Comparison of ENCODE assay signal across 19 cellular contexts in genomic region chr12:124296916-124297351, GRCh38. TPM values are rescaled to one million over a fixed set of nuclear protein-coding genes. Genes with fewer than 3 reads are reported as not detected.
DNase-seq lines count a peak whose midpoint lies in the region; ATAC-seq, FAIRE-seq and TF ChIP-seq lines count a peak whose summit lies in the region.
"Had no signal": no experiment of that assay in that cellular context is flagged by ENCODE, and none has a peak within 500 bp of the region (broad histone marks: within the 10 kb centered on the region; RNA-seq: fewer than 3 reads in every experiment).

No MANE protein-coding gene starts in this region.

- peak; percentile 78 for DNase-seq in HuH-7 (ENCODE audit: low spot score)
- no peak for DNase-seq in H1 (ENCODE audit: low read depth in 1 of 2, low spot score in 2 of 2)
- peak in 2 of 3 donors; percentile 47 to 55 for DNase-seq in mucosa of descending colon
- no peak for DNase-seq in smooth muscle cell (lab: John Stamatoyannopoulos, UW; ENCODE audit: unreplicated experiment)
- no peak for DNase-seq in amniotic stem cell (lab: John Stamatoyannopoulos, UW)
- no peak for DNase-seq in DMS 273 treated with DMSO at 0.1 percent for 48 hours (lab: John Stamatoyannopoulos, UW)
- DNase-seq in NCI-H2107 treated with DMSO at 0.1 percent for 48 hours (lab: John Stamatoyannopoulos, UW; ENCODE audit: unreplicated experiment), result no peak
- no peak for DNase-seq in SW480 (ENCODE audit: low spot score)
- DNase-seq: activated T-cell treated with anti-CD3 and anti-CD28 coated beads, Interleukin-2, amount 50 U/mL, for 4 hours; cerebellar nuclear complex; NCI-H1694; NCI-H510A; pancreas; PC-3; stimulated activated naive CD8-positive, alpha-beta T cell treated with anti-CD3 and anti-CD28 coated beads, Interleukin-15, amount 100 ng/mL, for 72 hours had no signal

- no peak for TF ChIP-seq POLR2A in H1 (IDR thresholded peaks at IDR 0.05; ENCODE audit: control extremely low read depth in 1 of 2, low read depth in 2 of 2, low read length in 2 of 2)

- no peak overlapping the region for H2BK15ac ChIP-seq in H1 (ENCODE audit: low read length)

- no peak overlapping the region for H3K23ac ChIP-seq in H1 (ENCODE audit: insufficient read length)

- H2AFZ ChIP-seq in H1 (ENCODE audit: low read length) (no peak overlapping the region), smooth muscle cell (ENCODE audit: low read depth) (no peak overlapping the region)

- H4K20me1 ChIP-seq in H1 (replicated peaks in 1 of 2; ENCODE audit: control insufficient read depth in 1 of 2, insufficient read depth in 2 of 2, low read length in 2 of 2) (peaks cover 2% of the 10 kb centered on the region in 2 experiments), smooth muscle cell (ENCODE audit: low read depth) (peaks cover 37% of the 10 kb centered on the region)

- H3K4me2 ChIP-seq in H1 (ENCODE audit: insufficient read depth in 1 of 2, low read depth in 2 of 2, low read length in 2 of 2) (peak overlapping the region in 1 of 2 experiments; percentile 78; a peak in 3 of 4 replicates), smooth muscle cell (peak overlapping the region; percentile 96)

- H3K27me3 ChIP-seq in H1 (replicated peaks in 1 of 4; ENCODE audit: control insufficient read depth in 3 of 4, extremely low read depth in 1 of 4, insufficient read depth in 3 of 4, low read length in 3 of 4) (peaks cover 3 to 36% (median 23%) of the 10 kb centered on the region in 4 experiments; a peak in 6 of 7 replicates), smooth muscle cell (ENCODE audit: low read depth) (peaks cover 11% of the 10 kb centered on the region)

- no peak overlapping the region for H3K4ac ChIP-seq in H1 (replicated peaks; ENCODE audit: insufficient read length, low read depth, low read length)

- H3K9ac ChIP-seq in H1 (replicated peaks in 1 of 4; ENCODE audit: extremely low read depth in 1 of 4, low read depth in 3 of 4, low read length in 3 of 4) (no peak overlapping the region; a peak in 1 of 7 replicates), smooth muscle cell (ENCODE audit: low read depth) (no peak overlapping the region)

- H3K4me1 ChIP-seq in H1 (replicated peaks in 1 of 4; ENCODE audit: control insufficient read depth in 3 of 4, insufficient read depth in 4 of 4, low read length in 3 of 4), result peaks cover 3 to 23% (median 16%) of the 10 kb centered on the region in 4 experiments
- H3K4me1 ChIP-seq in mucosa of descending colon (ENCODE audit: low read depth), result peaks cover 14% of the 10 kb centered on the region
- H3K4me1 ChIP-seq in smooth muscle cell (ENCODE audit: low read depth), result peaks cover 13% of the 10 kb centered on the region

- H2BK5ac ChIP-seq in H1 (ENCODE audit: low read depth, low read length), result peak overlapping the region; percentile 5; the same call in 1 of the 2 replicates

- CTCF ChIA-PET in H1 (lab: Charles Lee; ENCODE audit: partially characterized antibody), result interaction anchor here (0.5 to 1.6 kb wide), 8 partner anchors 17 to 655 kb away, joined by 3 to 4 read pairs (median 3); no protein-coding TSS in a partner anchor

- no peak overlapping the region for H4K8ac ChIP-seq in H1 (ENCODE audit: extremely low read depth, insufficient read depth, low read length)

- no peak for TF ChIP-seq CTCF in H1 (IDR thresholded peaks at IDR 0.05; ENCODE audit: control extremely low read depth in 1 of 3, insufficient read depth in 1 of 3, low read depth in 1 of 3, low read length in 3 of 3)
- no peak for TF ChIP-seq CTCF in mucosa of descending colon (IDR thresholded peaks at IDR 0.05)
- TF ChIP-seq CTCF in smooth muscle cell (IDR thresholded peaks at IDR 0.05; ENCODE audit: borderline replicate concordance, insufficient read depth, poor library complexity, severe bottlenecking), result no peak

- H3K56ac ChIP-seq in H1 (replicated peaks; ENCODE audit: insufficient read length, low read depth, low read length), result no peak overlapping the region

- ATAC-seq in mucosa of descending colon, result peak; percentile 65
- ATAC-seq: activated naive CD4-positive, alpha-beta T cell treated with anti-CD3 and anti-CD28 coated beads, Interleukin-2, amount 50 U/mL, for 72 hours; activated T-cell treated with anti-CD3 and anti-CD28 coated beads, Interleukin-2, amount 50 U/mL, for 4 hours; PC-3; SK-N-SH treated with all-trans-retinoic acid at 6 μM for 48 hours; stimulated activated naive CD8-positive, alpha-beta T cell treated with anti-CD3 and anti-CD28 coated beads, Interleukin-15, amount 100 ng/mL, for 72 hours had no signal

- H4K91ac ChIP-seq in H1 (replicated peaks; ENCODE audit: insufficient read length, low read length), result no peak overlapping the region

- H4K5ac ChIP-seq in H1 (ENCODE audit: insufficient read length, low read depth, low read length), result no peak overlapping the region

- no peaks in the 10 kb centered on the region for H3K79me2 ChIP-seq in H1 (ENCODE audit: control insufficient read depth in 1 of 2, insufficient read depth in 2 of 2, low read length in 2 of 2)
- peaks cover 4% of the 10 kb centered on the region for H3K79me2 ChIP-seq in smooth muscle cell (ENCODE audit: low read depth)

- no peak overlapping the region for H3K18ac ChIP-seq in H1 (ENCODE audit: extremely low read depth, low read length)

- H3K27ac ChIP-seq in H1 (ENCODE audit: low read depth, low read length) (no peak overlapping the region), smooth muscle cell (ENCODE audit: low read depth) (no peak overlapping the region)
- H3K27ac ChIP-seq: epithelial cell of prostate, pancreas had no signal

- no peaks in the 10 kb centered on the region for H3K36me3 ChIP-seq in H1 (ENCODE audit: control insufficient read depth in 2 of 4, insufficient read depth in 4 of 4, low read length in 3 of 4)
- no peaks in the 10 kb centered on the region for H3K36me3 ChIP-seq in mucosa of descending colon (ENCODE audit: low read depth)
- H3K36me3 ChIP-seq in smooth muscle cell (ENCODE audit: low read depth), result no peaks in the 10 kb centered on the region
- H3K36me3 ChIP-seq: pancreas had no signal

- H3F3A ChIP-seq in smooth muscle cell (ENCODE audit: low read depth), result peaks cover 3% of the 10 kb centered on the region

- H2BK120ac ChIP-seq in H1 (replicated peaks; ENCODE audit: low read depth, low read length), result no peak overlapping the region

- TF ChIP-seq RAD21 in H1 (IDR thresholded peaks at IDR 0.05 in 1 of 2, conservative IDR thresholded peaks at IDR 0.05 in 1 of 2; ENCODE audit: low read depth in 2 of 2, low read length in 2 of 2), result no peak

- 0 out of 2 replicates have a peak overlapping the region, but pooled peaks have one; percentile 11 for H2BK20ac ChIP-seq in H1 (ENCODE audit: low read length)

- no peak for FAIRE-seq in H1 (lab: Jason Lieb, UNC)
- FAIRE-seq: pancreas, TTC549 had no signal

- 0 out of 2 replicates have a peak, but pooled peaks cover 2% of the 10 kb centered on the region for H3K79me1 ChIP-seq in H1 (ENCODE audit: low read depth, low read length)

- 84% methylated on average over 9 of the region's 9 CpGs; no CpG with 5 or more reads in 1 of the 2 experiments for WGBS in H1 (ENCODE audit: extremely low coverage in 1 of 2, insufficient coverage in 1 of 2, insufficient read length in 1 of 2, insufficient replicate concordance in 2 of 2, low coverage in 1 of 2, low lambda C conversion rate in 2 of 2, missing lambda C conversion rate in 1 of 2), 2 experiments
- 93% methylated on average over 9 of the region's 9 CpGs for WGBS in smooth muscle cell (ENCODE audit: low lambda C conversion rate)

- intact Hi-C loops in mucosa of descending colon (cut with DNase I, micrococcal nuclease), result no loop called here

- H2AK5ac ChIP-seq in H1 (ENCODE audit: low read depth, low read length), result no peak overlapping the region

- H2BK12ac ChIP-seq in H1 (ENCODE audit: low read depth, low read length), result no peak overlapping the region

- peak overlapping the region in 1 of 4 experiments; percentile 60; a peak in 2 of 8 replicates for H3K4me3 ChIP-seq in H1 (ENCODE audit: extremely low read depth in 1 of 4, insufficient read depth in 2 of 4, low read depth in 3 of 4, low read length in 4 of 4)
- H3K4me3 ChIP-seq in mucosa of descending colon, result no peak overlapping the region
- H3K4me3 ChIP-seq in smooth muscle cell, result peak overlapping the region; percentile 71
- H3K4me3 ChIP-seq: pancreas had no signal

- TF ChIP-seq EP300 in H1 (IDR thresholded peaks at IDR 0.05; ENCODE audit: borderline replicate concordance in 1 of 2, low read depth in 2 of 2, low read length in 2 of 2), result no peak

- no peak overlapping the region for H3K14ac ChIP-seq in H1 (ENCODE audit: insufficient read length)

- POLR2A ChIA-PET in H1 (lab: Charles Lee; ENCODE audit: partially characterized antibody), result interaction anchor here (0.8 to 1.8 kb wide), 4 partner anchors 10 to 475 kb away, joined by 3 to 5 read pairs (median 4); no protein-coding TSS in a partner anchor

- H3K9me3 ChIP-seq in H1 (ENCODE audit: insufficient read depth in 2 of 2, low read depth in 1 of 2, low read length in 1 of 2), result no peaks in the 10 kb centered on the region
- H3K9me3 ChIP-seq in mucosa of descending colon, result no peaks in the 10 kb centered on the region
- no peaks in the 10 kb centered on the region for H3K9me3 ChIP-seq in smooth muscle cell (replicated peaks; ENCODE audit: low read depth)
- H3K9me3 ChIP-seq: pancreas had no signal

- H3K23me2 ChIP-seq in H1 (ENCODE audit: low read depth, low read length), result peaks cover 11% of the 10 kb centered on the region; the same call in 1 of the 2 replicates

TF ChIP-seq in H1, 55 proteins besides CTCF, POLR2A, EP300 and RAD21 (continues in another document):
- TF ChIP-seq RFX5 (IDR thresholded peaks at IDR 0.05; ENCODE audit: borderline replicate concordance, low read depth, low read length) (no peak), SRF (IDR thresholded peaks at IDR 0.05; ENCODE audit: low read depth, low read length) (no peak), ZNF274 (IDR thresholded peaks at IDR 0.05; ENCODE audit: borderline replicate concordance, extremely low read depth, low read length) (no peak), NRF1 (IDR thresholded peaks at IDR 0.05; ENCODE audit: low read depth, low read length) (no peak), SP2 (IDR thresholded peaks at IDR 0.05; ENCODE audit: low read length) (no peak), POLR2AphosphoS5 (IDR thresholded peaks at IDR 0.05; ENCODE audit: low read depth, low read length) (no peak), TEAD4 (IDR thresholded peaks at IDR 0.05; ENCODE audit: low read depth, low read length) (no peak)

RNA-seq across cellular contexts. Expression of gene RFLNA, which starts 2.0 kb away (rescaled TPM):
- 6.4 and 8.1 TPM in 2 replicates for total RNA-seq in H1 (2021; fragmentation: NEBNext Ultra II Directional; extraction: Animal tissue kit (Norgen Biotek cat#: 25700))
- 6.6 and 9.3 TPM in 2 replicates for polyA plus RNA-seq in H1 (2011; rRNA removed)
- polyA plus RNA-seq in H1 (2011; cell fraction: cytosol; rRNA removed), result 6.2 TPM
- 12.7 TPM for polyA plus RNA-seq in H1 (2011; cell fraction: nucleus; rRNA removed)
- 4.3 to 7.5 TPM (median 7.1 TPM) in 4 replicates for polyA plus RNA-seq in H1 (2012, experiment 1 of 2)
- 5.4 TPM for polyA plus RNA-seq in H1 (2012, experiment 2 of 2)
- polyA plus RNA-seq in H1 (2013, experiment 1 of 2), result 3.6 TPM
- 2.4 TPM for polyA plus RNA-seq in H1 (2013, experiment 2 of 2)
- polyA minus RNA-seq in H1 (2011; rRNA and poly(A)+ RNA removed), result 4.4 and 6.3 TPM in 2 replicates
- 5.9 TPM for polyA minus RNA-seq in H1 (2011; cell fraction: cytosol; rRNA and poly(A)+ RNA removed)
- 8.8 TPM for polyA minus RNA-seq in H1 (2011; cell fraction: nucleus; rRNA and poly(A)+ RNA removed)
- total RNA-seq in mucosa of descending colon, result 10 to 100 TPM; 18.0 to 74.5 (median 36.0) TPM
- 22.9 and 30.2 TPM in 2 replicates for total RNA-seq in smooth muscle cell
- polyA plus RNA-seq in smooth muscle cell, result 37.2 and 51.5 TPM in 2 replicates
- total RNA-seq: activated T-cell treated with anti-CD3 and anti-CD28 coated beads, Interleukin-2, amount 50 U/mL, for 4 hours; PC-3 had no signal

Comparison
In these comparisons a context has a peak if more than half of its experiments do, and no peak if none do; other contexts are left out.
1. DNase-seq: peak in HuH-7 (single experiment) and mucosa of descending colon (2 of 3); none in H1 (0 of 2), smooth muscle cell (single experiment), amniotic stem cell (single experiment), DMS 273 treated with DMSO at 0.1 percent for 48 hours (single experiment), NCI-H2107 treated with DMSO at 0.1 percent for 48 hours (single experiment) and SW480 (single experiment).